Comparison of ENCODE assay signal across 1 cellular context in genomic region chr3:185948292-185948691, GRCh38.
TF ChIP-seq lines count a peak whose summit lies in the region.

No MANE protein-coding gene starts in this region.

TF ChIP-seq in SK-N-SH, 30 proteins besides CTCF, POLR2A, EP300 and RAD21 (continued from another document):
- TF ChIP-seq, protein P1, sequence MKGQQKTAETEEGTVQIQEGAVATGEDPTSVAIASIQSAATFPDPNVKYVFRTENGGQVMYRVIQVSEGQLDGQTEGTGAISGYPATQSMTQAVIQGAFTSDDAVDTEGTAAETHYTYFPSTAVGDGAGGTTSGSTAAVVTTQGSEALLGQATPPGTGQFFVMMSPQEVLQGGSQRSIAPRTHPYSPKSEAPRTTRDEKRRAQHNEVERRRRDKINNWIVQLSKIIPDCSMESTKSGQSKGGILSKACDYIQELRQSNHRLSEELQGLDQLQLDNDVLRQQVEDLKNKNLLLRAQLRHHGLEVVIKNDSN (IDR thresholded peaks at IDR 0.05; ENCODE audit: borderline replicate concordance, low read depth) = peak; percentile 57; the same call in 1 of the 2 replicates
